In the genomic region with DNA sequence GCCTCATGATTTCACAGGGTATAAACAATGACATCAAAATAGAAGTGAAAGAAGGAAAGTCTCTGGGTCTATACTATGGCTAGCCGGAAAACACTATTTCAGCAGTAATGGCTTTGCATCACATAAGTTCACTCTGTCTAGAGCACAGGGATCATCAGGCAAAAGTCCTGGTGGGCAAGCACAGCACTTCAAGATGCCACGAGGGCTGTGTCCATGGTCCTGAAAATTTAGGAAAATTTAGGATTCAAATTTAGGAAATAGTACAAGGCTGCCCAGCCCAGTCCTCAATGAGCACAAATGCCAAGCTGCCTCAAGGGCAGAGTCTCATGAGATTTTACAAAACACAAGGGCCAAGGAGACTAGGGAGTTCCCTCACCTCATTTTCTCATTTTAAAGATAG, we compare ENCODE assay signal across 2 cellular contexts.
TF ChIP-seq lines count a peak whose summit lies in the region.

No MANE protein-coding gene starts in this region.

TF ChIP-seq in IMR-90, 13 proteins besides CTCF, POLR2A, EP300 and RAD21:
- TF ChIP-seq MAZ (IDR thresholded peaks at IDR 0.05; ENCODE audit: borderline replicate concordance, low read depth, low read length), result no peak
- TF ChIP-seq SMC3 (IDR thresholded peaks at IDR 0.05; ENCODE audit: low read depth, low read length), result no peak
- TF ChIP-seq, protein P1, sequence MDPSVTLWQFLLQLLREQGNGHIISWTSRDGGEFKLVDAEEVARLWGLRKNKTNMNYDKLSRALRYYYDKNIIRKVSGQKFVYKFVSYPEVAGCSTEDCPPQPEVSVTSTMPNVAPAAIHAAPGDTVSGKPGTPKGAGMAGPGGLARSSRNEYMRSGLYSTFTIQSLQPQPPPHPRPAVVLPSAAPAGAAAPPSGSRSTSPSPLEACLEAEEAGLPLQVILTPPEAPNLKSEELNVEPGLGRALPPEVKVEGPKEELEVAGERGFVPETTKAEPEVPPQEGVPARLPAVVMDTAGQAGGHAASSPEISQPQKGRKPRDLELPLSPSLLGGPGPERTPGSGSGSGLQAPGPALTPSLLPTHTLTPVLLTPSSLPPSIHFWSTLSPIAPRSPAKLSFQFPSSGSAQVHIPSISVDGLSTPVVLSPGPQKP (IDR thresholded peaks at IDR 0.05; ENCODE audit: borderline replicate concordance, low read depth, low read length), result no peak
- no peak for TF ChIP-seq RFX5 (IDR thresholded peaks at IDR 0.05; ENCODE audit: low read depth, low read length)
- TF ChIP-seq NFE2L2 (IDR thresholded peaks at IDR 0.05; ENCODE audit: low read depth, low read length), result no peak
- no peak for TF ChIP-seq BHLHE40 (IDR thresholded peaks at IDR 0.05; ENCODE audit: low read depth, low read length)
- no peak for TF ChIP-seq MAFK (IDR thresholded peaks at IDR 0.05; ENCODE audit: low read depth, low read length)

TF ChIP-seq in K562, 482 proteins besides CTCF, POLR2A, EP300 and RAD21:
- TF ChIP-seq EHMT2 (IDR thresholded peaks at IDR 0.05), result peak; percentile 26; the same call in 1 of the 2 replicates
- TF ChIP-seq MAFF (IDR thresholded peaks at IDR 0.05; ENCODE audit: low read length), result no peak
- TF ChIP-seq PHTF2 (CRISPR knock-in tag; IDR thresholded peaks at IDR 0.05), result no peak
